Comparison of ENCODE assay signal across 23 cellular contexts in genomic region chr1:113849072-113849471, GRCh38. TPM values are rescaled to one million over a fixed set of nuclear protein-coding genes. Genes with fewer than 3 reads are reported as not detected.
"Had no signal": no experiment of that assay in that cellular context is flagged by ENCODE, and none has a peak within 500 bp of the region (broad histone marks: within the 10 kb centered on the region; RNA-seq: fewer than 3 reads in every experiment).

No MANE protein-coding gene starts in this region.

- DNase-seq: activated CD4-positive, alpha-beta T cell treated with anti-CD3 and anti-CD28 coated beads, Interleukin-2, amount 10 ng/mL, durations not matched to agents 7 days and 5 days; activated CD4-positive, CD25-positive, alpha-beta regulatory T cell treated with anti-CD3 and anti-CD28 coated beads, Interleukin-2, amount 50 U/mL, for 72 hours; activated naive CD4-positive, alpha-beta T cell treated with Interleukin-2 at 50 U/mL for 16 hours; activated naive CD8-positive, alpha-beta T cell treated with anti-CD3 and anti-CD28 coated beads, Interleukin-2, amount 10 ng/mL, durations not matched to agents 7 days and 5 days; activated T-cell treated with anti-CD3 and anti-CD28 coated beads, Interleukin-2, amount 50 U/mL, for 48 hours; anterior cingulate cortex; body of pancreas; dermis blood vessel endothelial cell; effector memory CD4-positive, alpha-beta T cell; head of caudate nucleus; hypothalamus; left ventricle myocardium inferior; naive thymus-derived CD4-positive, alpha-beta T cell; posterior cingulate gyrus; right lobe of liver; small intestine; stimulated activated CD4-positive, alpha-beta T cell treated with anti-CD3 and anti-CD28 coated beads, Interleukin-2, amount 100 ng/mL, for 24 hours; stimulated activated naive CD8-positive, alpha-beta T cell treated with anti-CD3 and anti-CD28 coated beads, Interleukin-15, amount 100 ng/mL, for 72 hours; tibial artery; WERI-Rb-1 had no signal

- FAIRE-seq: small intestine had no signal

- H3K4me3 ChIP-seq: body of pancreas, cardiac muscle cell, gastroesophageal sphincter, left ventricle myocardium inferior, right lobe of liver, tibial artery had no signal

- ATAC-seq: body of pancreas; gastroesophageal sphincter; naive thymus-derived CD4-positive, alpha-beta T cell; right lobe of liver; stimulated activated effector memory CD8-positive, alpha-beta T cell treated with anti-CD3 and anti-CD28 coated beads, Interleukin-12 subunit alpha, Interleukin-12 subunit beta, amount 100 ng/mL, for 72 hours; stimulated activated naive CD8-positive, alpha-beta T cell treated with anti-CD3 and anti-CD28 coated beads, Interleukin-15, amount 100 ng/mL, for 72 hours had no signal

RNA-seq across cellular contexts. Expression of gene PTPN22, which starts 22.4 kb away (rescaled TPM):
- polyA plus RNA-seq: cardiac muscle cell had no signal
